ENCODE assay signal across 18 cellular contexts in genomic region chr4:25523405-25523804, GRCh38.
"Had no signal": no experiment of that assay in that cellular context is flagged by ENCODE, and none has a peak within 500 bp of the region (broad histone marks: within the 10 kb centered on the region; RNA-seq: fewer than 3 reads in every experiment).

No MANE protein-coding gene starts in this region.

- H3K9me3 Mint-ChIP-seq: activated CD4-positive, alpha-beta T cell treated with anti-CD3 and anti-CD28 coated beads, Interleukin-2, amount 10 ng/mL, durations not matched to agents 7 days and 5 days; activated naive CD4-positive, alpha-beta T cell treated with anti-CD3 and anti-CD28 coated beads for 36 hours; activated T-helper 17 cell treated with anti-CD3 and anti-CD28 coated beads, Interleukin-2, amount 50 U/mL, for 72 hours; central memory CD8-positive, alpha-beta T cell; dendritic cell treated with granulocyte-macrophage colony-stimulating factor and Interleukin-4, amounts not matched to agents 40 ng/mL and 50 ng/mL, for 4 days; endodermal cell; nephron progenitor cell; stimulated activated naive CD8-positive, alpha-beta T cell treated with anti-CD3 and anti-CD28 coated beads, Interleukin-15, Interleukin-2, amounts not matched to agents 100 ng/mL and 50 ng/mL, for 24 hours; T-helper 1 cell treated with Interleukin-12 subunit alpha and Interleukin-12 subunit beta and Interleukin-4 antibody, amounts not matched to agents 30 μg/mL and 1 μg/mL, for 36 hours; WTC11 had no signal

- H3K36me3 Mint-ChIP-seq: WTC11 had no signal

- H3K27me3 ChIP-seq: testis had no signal

- H3K9me3 ChIP-seq: testis had no signal

- H3K4me3 Mint-ChIP-seq: activated CD4-positive, alpha-beta T cell treated with anti-CD3 and anti-CD28 coated beads, Interleukin-2, amount 10 ng/mL, durations not matched to agents 7 days and 5 days; activated naive CD4-positive, alpha-beta T cell treated with anti-CD3 and anti-CD28 coated beads for 36 hours; activated T-helper 17 cell treated with anti-CD3 and anti-CD28 coated beads, Interleukin-2, amount 50 U/mL, for 72 hours; central memory CD8-positive, alpha-beta T cell; dendritic cell treated with granulocyte-macrophage colony-stimulating factor and Interleukin-4, amounts not matched to agents 40 ng/mL and 50 ng/mL, for 4 days; endodermal cell; nephron progenitor cell; stimulated activated naive CD8-positive, alpha-beta T cell treated with anti-CD3 and anti-CD28 coated beads, Interleukin-15, Interleukin-2, amounts not matched to agents 100 ng/mL and 50 ng/mL, for 24 hours; T-helper 1 cell treated with Interleukin-12 subunit alpha and Interleukin-12 subunit beta and Interleukin-4 antibody, amounts not matched to agents 30 μg/mL and 1 μg/mL, for 36 hours; WTC11 had no signal

- DNase-seq: activated CD4-positive, alpha-beta T cell treated with anti-CD3 and anti-CD28 coated beads, Interleukin-2, amount 10 ng/mL, durations not matched to agents 7 days and 5 days; activated CD8-positive, alpha-beta memory T cell treated with anti-CD3 and anti-CD28 coated beads for 24 hours; activated naive CD4-positive, alpha-beta T cell treated with anti-CD3 and anti-CD28 coated beads for 36 hours; endodermal cell; kidney; mesendoderm; nephron progenitor cell; stimulated activated CD4-positive, alpha-beta T cell treated with anti-CD3 and anti-CD28 coated beads, Interleukin-4, amount 100 ng/mL, for 1 hour; stimulated activated CD8-positive, alpha-beta memory T cell treated with anti-CD3 and anti-CD28 coated beads, Interleukin-4, amount 100 ng/mL, for 48 hours; testis had no signal

- FAIRE-seq: frontal cortex, kidney had no signal

- H3K27ac ChIP-seq: testis had no signal

- H3K27me3 Mint-ChIP-seq: activated CD4-positive, alpha-beta T cell treated with anti-CD3 and anti-CD28 coated beads, Interleukin-2, amount 10 ng/mL, durations not matched to agents 7 days and 5 days had no signal

- H3K4me1 Mint-ChIP-seq: activated CD4-positive, alpha-beta T cell treated with anti-CD3 and anti-CD28 coated beads, Interleukin-2, amount 10 ng/mL, durations not matched to agents 7 days and 5 days; activated T-helper 17 cell treated with anti-CD3 and anti-CD28 coated beads, Interleukin-2, amount 50 U/mL, for 72 hours; central memory CD8-positive, alpha-beta T cell had no signal

- ATAC-seq: activated T-helper 17 cell treated with anti-CD3 and anti-CD28 coated beads, Interleukin-2, amount 50 U/mL, for 72 hours; esophagus mucosa; WTC11 had no signal

- H3K4me1 ChIP-seq: testis had no signal

- H3K27ac Mint-ChIP-seq: activated CD4-positive, alpha-beta T cell treated with anti-CD3 and anti-CD28 coated beads, Interleukin-2, amount 10 ng/mL, durations not matched to agents 7 days and 5 days; activated naive CD4-positive, alpha-beta T cell treated with anti-CD3 and anti-CD28 coated beads for 36 hours; activated T-helper 17 cell treated with anti-CD3 and anti-CD28 coated beads, Interleukin-2, amount 50 U/mL, for 72 hours; dendritic cell treated with granulocyte-macrophage colony-stimulating factor and Interleukin-4, amounts not matched to agents 40 ng/mL and 50 ng/mL, for 4 days; endodermal cell; nephron progenitor cell; stimulated activated naive CD8-positive, alpha-beta T cell treated with anti-CD3 and anti-CD28 coated beads, Interleukin-15, Interleukin-2, amounts not matched to agents 100 ng/mL and 50 ng/mL, for 24 hours; T-helper 1 cell treated with Interleukin-12 subunit alpha and Interleukin-12 subunit beta and Interleukin-4 antibody, amounts not matched to agents 30 μg/mL and 1 μg/mL, for 36 hours; WTC11 had no signal

- H3K4me3 ChIP-seq: testis had no signal
